In genomic region chr10:71999360-72000072, GRCh38 we compare ENCODE assay signal across 1 cellular context.
TF ChIP-seq lines count a peak whose summit lies in the region.

No MANE protein-coding gene starts in this region.

TF ChIP-seq in H1, 55 proteins besides CTCF, POLR2A, EP300 and RAD21:
- TF ChIP-seq NRF1 (IDR thresholded peaks at IDR 0.05; ENCODE audit: low read depth, low read length) (no peak), YY1 (IDR thresholded peaks at IDR 0.05; ENCODE audit: low read depth, low read length) (no peak), RBBP5 (IDR thresholded peaks at IDR 0.05; ENCODE audit: borderline replicate concordance, low read depth, low read length) (no peak), SRF (IDR thresholded peaks at IDR 0.05; ENCODE audit: low read depth, low read length) (no peak), ZNF274 (IDR thresholded peaks at IDR 0.05; ENCODE audit: borderline replicate concordance, extremely low read depth, low read length) (no peak), NANOG (IDR thresholded peaks at IDR 0.05; ENCODE audit: insufficient read depth, low read depth, low read length, poor library complexity, severe bottlenecking) (no peak), CTBP2 (IDR thresholded peaks at IDR 0.05; ENCODE audit: borderline replicate concordance, insufficient read depth, insufficient read length, low read length) (no peak), JUN (IDR thresholded peaks at IDR 0.05; ENCODE audit: low read depth, low read length) (no peak), TAF7 (optimal IDR thresholded peaks at IDR 0.05; ENCODE audit: borderline replicate concordance, low read depth, low read length) (no peak), ATF2 (IDR thresholded peaks at IDR 0.05; ENCODE audit: low read length) (no peak), TEAD4 (IDR thresholded peaks at IDR 0.05; ENCODE audit: low read depth, low read length) (no peak)
TF ChIP-seq in H1: peak in this region for 0.
